In genomic region chr16:71669926-71670536, GRCh38 we compare ENCODE assay signal across 19 cellular contexts. TPM values are rescaled to one million over a fixed set of nuclear protein-coding genes. Genes with fewer than 3 reads are reported as not detected.
DNase-seq lines count a peak whose midpoint lies in the region; ATAC-seq, FAIRE-seq and TF ChIP-seq lines count a peak whose summit lies in the region.
"Had no signal": no experiment of that assay in that cellular context is flagged by ENCODE, and none has a peak within 500 bp of the region (broad histone marks: within the 10 kb centered on the region; RNA-seq: fewer than 3 reads in every experiment).

No MANE protein-coding gene starts in this region.

- WGBS in aorta, 2 donors: 77 to 79% methylated on average over 6 of the region's 6 CpGs

- H3K27me3 ChIP-seq in aorta (ENCODE audit: control insufficient read depth in 1 of 2, insufficient read depth in 2 of 2, low read length in 1 of 2): no peaks in the 10 kb centered on the region

- H3K4me3 Mint-ChIP-seq in chondrocyte (ENCODE audit: unreplicated experiment) (no peak overlapping the region), progenitor cell of endocrine pancreas (ENCODE audit: low read depth) (no peak overlapping the region)
- no peak overlapping the region for H3K4me3 Mint-ChIP-seq in activated T-cell treated with anti-CD3 and anti-CD28 coated beads, Interleukin-2, amount 50 U/mL, for 24 hours
- H3K4me3 Mint-ChIP-seq: CD4-positive, CD25-positive, alpha-beta regulatory T cell had no signal

- H3K9me3 ChIP-seq in aorta (ENCODE audit: control insufficient read depth, low read length): no peaks in the 10 kb centered on the region

- H3K27ac Mint-ChIP-seq in chondrocyte (ENCODE audit: unreplicated experiment): no peak overlapping the region
- no peak overlapping the region for H3K27ac Mint-ChIP-seq in progenitor cell of endocrine pancreas
- H3K27ac Mint-ChIP-seq in activated T-cell treated with anti-CD3 and anti-CD28 coated beads, Interleukin-2, amount 50 U/mL, for 24 hours: no peak overlapping the region

- TF ChIP-seq CTCF in AG09309 (IDR thresholded peaks at IDR 0.05; ENCODE audit: control insufficient read depth, insufficient read depth, low read depth, low read length, missing control alignments): peak; percentile 17
- TF ChIP-seq CTCF in chondrocyte (IDR thresholded peaks at IDR 0.05): peak; percentile 20
- no peak for TF ChIP-seq CTCF in progenitor cell of endocrine pancreas (IDR thresholded peaks at IDR 0.05; ENCODE audit: unreplicated experiment)

- no peak overlapping the region for H3K27ac ChIP-seq in aorta (ENCODE audit: low read depth in 1 of 2, low read length in 2 of 2)
- H3K27ac ChIP-seq: GM23248, SK-N-MC had no signal

- peak; percentile 91 for FAIRE-seq in HTR-8/SVneo (lab: Jason Lieb, UNC)
- FAIRE-seq: GM19239 had no signal

- no peaks in the 10 kb centered on the region for H3K9me3 Mint-ChIP-seq in chondrocyte (ENCODE audit: low read depth)
- H3K9me3 Mint-ChIP-seq in progenitor cell of endocrine pancreas (ENCODE audit: low read depth): no peaks in the 10 kb centered on the region
- no peaks in the 10 kb centered on the region for H3K9me3 Mint-ChIP-seq in activated T-cell treated with anti-CD3 and anti-CD28 coated beads, Interleukin-2, amount 50 U/mL, for 24 hours
- H3K9me3 Mint-ChIP-seq: CD4-positive, CD25-positive, alpha-beta regulatory T cell had no signal

- DNase-seq in AG09309 (ENCODE audit: low read depth) (no peak), HTR-8/SVneo (ENCODE audit: insufficient read length, low spot score) (no peak), chondrocyte (ENCODE audit: low spot score) (no peak), left kidney (ENCODE audit: low read depth, low spot score) (peak; percentile 4), aorta (no peak), progenitor cell of endocrine pancreas (ENCODE audit: low spot score, unreplicated experiment) (no peak)
- DNase-seq in activated T-cell treated with anti-CD3 and anti-CD28 coated beads, Interleukin-2, amount 50 U/mL, for 24 hours: no peak
- DNase-seq: CD4-positive, CD25-positive, alpha-beta regulatory T cell; DMS53; GM23248; KBM-7; NCI-H1092 treated with DMSO at 0.1 percent for 48 hours; NCI-H2081 treated with DMSO at 0.1 percent for 48 hours; NCI-H524 treated with DMSO at 0.1 percent for 48 hours; Right ventricle myocardium superior had no signal

- intact Hi-C loops in aorta (cut with DNase I): no loop called here

- no peak overlapping the region for H3K4me3 ChIP-seq in AG09309 (ENCODE audit: control insufficient read depth, low read depth, low read length)
- H3K4me3 ChIP-seq in aorta (ENCODE audit: low read length in 2 of 2): no peak overlapping the region
- H3K4me3 ChIP-seq: GM23248, SK-N-MC had no signal

- H3K4me1 Mint-ChIP-seq in chondrocyte (ENCODE audit: low read depth): no peaks in the 10 kb centered on the region
- H3K4me1 Mint-ChIP-seq in progenitor cell of endocrine pancreas (ENCODE audit: low read depth): peaks cover 23% of the 10 kb centered on the region
- peaks cover 7% of the 10 kb centered on the region for H3K4me1 Mint-ChIP-seq in activated T-cell treated with anti-CD3 and anti-CD28 coated beads, Interleukin-2, amount 50 U/mL, for 24 hours (ENCODE audit: low read depth)
- H3K4me1 Mint-ChIP-seq: CD4-positive, CD25-positive, alpha-beta regulatory T cell had no signal

- H3K27me3 Mint-ChIP-seq in chondrocyte (ENCODE audit: low read depth): no peaks in the 10 kb centered on the region
- no peaks in the 10 kb centered on the region for H3K27me3 Mint-ChIP-seq in progenitor cell of endocrine pancreas
- no peaks in the 10 kb centered on the region for H3K27me3 Mint-ChIP-seq in activated T-cell treated with anti-CD3 and anti-CD28 coated beads, Interleukin-2, amount 50 U/mL, for 24 hours
- H3K27me3 Mint-ChIP-seq: CD4-positive, CD25-positive, alpha-beta regulatory T cell had no signal

- ATAC-seq in aorta (ENCODE audit: low FRiP score) (no peak), GM21717 (IDR thresholded peaks at IDR 0.05; ENCODE audit: unreplicated experiment) (no peak)
- ATAC-seq: Panc1 had no signal

- H3K36me3 ChIP-seq in aorta (ENCODE audit: control insufficient read depth in 1 of 2, insufficient read depth in 2 of 2, low read length in 1 of 2): peaks cover 6 to 12% of the 10 kb centered on the region in 2 donors

- H3K4me1 ChIP-seq in aorta (ENCODE audit: control insufficient read depth in 1 of 2, insufficient read depth in 2 of 2, low read length in 2 of 2): no peaks in the 10 kb centered on the region

- H3K36me3 Mint-ChIP-seq in chondrocyte (ENCODE audit: low read depth): peaks cover 31% of the 10 kb centered on the region
- peaks cover 16% of the 10 kb centered on the region for H3K36me3 Mint-ChIP-seq in progenitor cell of endocrine pancreas (ENCODE audit: insufficient read depth)
- peaks cover 80% of the 10 kb centered on the region for H3K36me3 Mint-ChIP-seq in activated T-cell treated with anti-CD3 and anti-CD28 coated beads, Interleukin-2, amount 50 U/mL, for 24 hours (ENCODE audit: low read depth)

RNA-seq across cellular contexts. Expression of gene MARVELD3, which starts 44.0 kb away (rescaled TPM):
- total RNA-seq in chondrocyte (0.39 to 2.4 TPM (median 2.1 TPM) in 3 replicates), aorta (not detected), progenitor cell of endocrine pancreas (32.3 and 33.7 TPM in 2 replicates)
- 1 to 10 TPM in 1 of 2 donors, not detected in 1; 5.0 TPM for polyA plus RNA-seq in aorta
- total RNA-seq: CD4-positive, CD25-positive, alpha-beta regulatory T cell; GM23248; Right ventricle myocardium superior had no signal
- polyA plus RNA-seq: CD4-positive, CD25-positive, alpha-beta regulatory T cell had no signal

RNA-seq across cellular contexts. Expression of gene PHLPP2, which starts 54.5 kb away (rescaled TPM):
- 10.2 to 12.0 TPM (median 10.9 TPM) in 3 replicates for total RNA-seq in chondrocyte
- 10 to 100 TPM; 10.6 to 13.1 TPM for total RNA-seq in aorta
- polyA plus RNA-seq in aorta: 1 to 10 TPM; 2.9 to 4.4 TPM
- 11.9 and 12.7 TPM in 2 replicates for total RNA-seq in progenitor cell of endocrine pancreas
